ENCODE assay signal across 22 cellular contexts in genomic region chr17:73387746-73388577, GRCh38.
DNase-seq lines count a peak whose midpoint lies in the region; ATAC-seq and TF ChIP-seq lines count a peak whose summit lies in the region.
"Had no signal": no experiment of that assay in that cellular context is flagged by ENCODE, and none has a peak within 500 bp of the region (broad histone marks: within the 10 kb centered on the region; RNA-seq: fewer than 3 reads in every experiment).

No MANE protein-coding gene starts in this region.

- H3K4me1 Mint-ChIP-seq in neural crest cell = no peaks in the 10 kb centered on the region
- H3K4me1 Mint-ChIP-seq in activated CD4-positive, alpha-beta T cell treated with anti-CD3 and anti-CD28 coated beads for 36 hours = no peaks in the 10 kb centered on the region

- POLR2A ChIA-PET in activated CD4-positive, alpha-beta T cell treated with anti-CD3 and anti-CD28 coated beads for 36 hours (lab: Charles Lee) = no interaction called here

- H3K4me3 Mint-ChIP-seq in neural crest cell = no peak overlapping the region
- no peak overlapping the region for H3K4me3 Mint-ChIP-seq in activated CD4-positive, alpha-beta T cell treated with anti-CD3 and anti-CD28 coated beads for 36 hours
- H3K4me3 Mint-ChIP-seq: dendritic cell treated with granulocyte-macrophage colony-stimulating factor and Interleukin-4, amounts not matched to agents 40 ng/mL and 50 ng/mL, for 4 days; natural killer cell; T-helper 1 cell treated with Interleukin-12 subunit alpha and Interleukin-12 subunit beta and Interleukin-4 antibody, amounts not matched to agents 30 μg/mL and 1 μg/mL, for 36 hours had no signal

- peaks cover 6% of the 10 kb centered on the region for H3K36me3 Mint-ChIP-seq in neural crest cell (ENCODE audit: low read depth)
- H3K36me3 Mint-ChIP-seq in activated CD4-positive, alpha-beta T cell treated with anti-CD3 and anti-CD28 coated beads for 36 hours (ENCODE audit: low read depth) = no peaks in the 10 kb centered on the region
- H3K36me3 Mint-ChIP-seq: natural killer cell had no signal

- peak; percentile 84 for DNase-seq in AG20443 (ENCODE audit: low spot score)
- DNase-seq in H7 = peak; percentile 54
- peak; percentile 42 for DNase-seq in fibroblast of gingiva (ENCODE audit: low read depth)
- DNase-seq in neural crest cell (ENCODE audit: low read depth, low spot score) = no peak
- no peak for DNase-seq in SIG-M5 treated with dmso at 0.1 percent for 504 hours (lab: John Stamatoyannopoulos, UW; ENCODE audit: unreplicated experiment)
- no peak for DNase-seq in activated CD4-positive, alpha-beta T cell treated with anti-CD3 and anti-CD28 coated beads for 36 hours
- no peak for DNase-seq in stimulated activated CD4-positive, alpha-beta T cell treated with anti-CD3 and anti-CD28 coated beads, Interleukin-4, amount 100 ng/mL, for 24 hours
- DNase-seq in NCI-H526 (lab: John Stamatoyannopoulos, UW) = no peak
- DNase-seq: activated CD4-positive, alpha-beta T cell treated with anti-CD3 and anti-CD28 coated beads, Interleukin-2, amount 50 U/mL, for 1 hour; AML-193; Caco-2; hippocampal formation; natural killer cell; NCI-H1694; NCI-H2171 treated with DMSO at 0.1 percent for 48 hours; SHP77 treated with DMSO at 0.1 percent for 48 hours; stimulated activated naive CD4-positive, alpha-beta T cell; thyroid gland had no signal

- TF ChIP-seq CTCF in neural crest cell (conservative IDR thresholded peaks at IDR 0.05) = no peak

- peak overlapping the region; percentile 50 for H3K27ac Mint-ChIP-seq in neural crest cell (ENCODE audit: unreplicated experiment)
- H3K27ac Mint-ChIP-seq in activated CD4-positive, alpha-beta T cell treated with anti-CD3 and anti-CD28 coated beads for 36 hours = no peak overlapping the region
- H3K27ac Mint-ChIP-seq: activated T-helper 2 cell treated with anti-CD3 and anti-CD28 coated beads, Interferon-gamma antibody, Interleukin-2, Interleukin-4, amounts not matched to agents 10 μg/mL and 5 μg/mL and 100 μg/mL, durations not matched to agents 14 hours and 24 hours and 36 hours; dendritic cell treated with granulocyte-macrophage colony-stimulating factor and Interleukin-4, amounts not matched to agents 40 ng/mL and 50 ng/mL, for 4 days; natural killer cell; T-helper 1 cell treated with Interleukin-12 subunit alpha and Interleukin-12 subunit beta and Interleukin-4 antibody, amounts not matched to agents 30 μg/mL and 1 μg/mL, for 36 hours had no signal

- CTCF ChIA-PET in activated CD4-positive, alpha-beta T cell treated with anti-CD3 and anti-CD28 coated beads for 36 hours (lab: Charles Lee) = interaction anchor here (0.6 to 1.1 kb wide), 3 partner anchors 15 to 166 kb away, joined by 3 to 4 read pairs (median 3); no protein-coding TSS in a partner anchor

- intact Hi-C loops in activated CD4-positive, alpha-beta T cell treated with anti-CD3 and anti-CD28 coated beads for 36 hours (cut with DNase I, micrococcal nuclease) = no loop called here

- H3K4me3 ChIP-seq in H7 (ENCODE audit: insufficient read depth, low read depth, low read length) = no peak overlapping the region
- H3K4me3 ChIP-seq: K562, thyroid gland had no signal

- H3K9me3 Mint-ChIP-seq in neural crest cell = no peaks in the 10 kb centered on the region
- H3K9me3 Mint-ChIP-seq in activated CD4-positive, alpha-beta T cell treated with anti-CD3 and anti-CD28 coated beads for 36 hours (ENCODE audit: low read depth) = no peaks in the 10 kb centered on the region
- H3K9me3 Mint-ChIP-seq: activated T-helper 2 cell treated with anti-CD3 and anti-CD28 coated beads, Interferon-gamma antibody, Interleukin-2, Interleukin-4, amounts not matched to agents 10 μg/mL and 5 μg/mL and 100 μg/mL, durations not matched to agents 14 hours and 24 hours and 36 hours; dendritic cell treated with granulocyte-macrophage colony-stimulating factor and Interleukin-4, amounts not matched to agents 40 ng/mL and 50 ng/mL, for 4 days; natural killer cell; T-helper 1 cell treated with Interleukin-12 subunit alpha and Interleukin-12 subunit beta and Interleukin-4 antibody, amounts not matched to agents 30 μg/mL and 1 μg/mL, for 36 hours had no signal

- H3K36me3 ChIP-seq in H7 (replicated peaks; ENCODE audit: control insufficient read depth, insufficient read depth, low read length) = no peaks in the 10 kb centered on the region
- H3K36me3 ChIP-seq: thyroid gland had no signal

- no peaks in the 10 kb centered on the region for H3K27me3 ChIP-seq in H7 (ENCODE audit: control insufficient read depth, insufficient read depth, low read length)
- H3K27me3 ChIP-seq: thyroid gland had no signal

- H3K27me3 Mint-ChIP-seq in neural crest cell (ENCODE audit: low read depth) = no peaks in the 10 kb centered on the region
- no peaks in the 10 kb centered on the region for H3K27me3 Mint-ChIP-seq in activated CD4-positive, alpha-beta T cell treated with anti-CD3 and anti-CD28 coated beads for 36 hours
- H3K27me3 Mint-ChIP-seq: dendritic cell treated with granulocyte-macrophage colony-stimulating factor and Interleukin-4, amounts not matched to agents 40 ng/mL and 50 ng/mL, for 4 days had no signal

- ATAC-seq in activated CD4-positive, alpha-beta T cell treated with anti-CD3 and anti-CD28 coated beads for 36 hours = no peak
- ATAC-seq: K562, natural killer cell had no signal

Comparison
In these comparisons a context has a peak if more than half of its experiments do, and no peak if none do; other contexts are left out.
1. DNase-seq: peak in AG20443 (single experiment), H7 (single experiment) and fibroblast of gingiva (single experiment); none in neural crest cell (single experiment), SIG-M5 treated with dmso at 0.1 percent for 504 hours (single experiment), activated CD4-positive, alpha-beta T cell treated with anti-CD3 and anti-CD28 coated beads for 36 hours (single experiment), stimulated activated CD4-positive, alpha-beta T cell treated with anti-CD3 and anti-CD28 coated beads, Interleukin-4, amount 100 ng/mL, for 24 hours (single experiment) and NCI-H526 (0 of 2).